In the genomic region with DNA sequence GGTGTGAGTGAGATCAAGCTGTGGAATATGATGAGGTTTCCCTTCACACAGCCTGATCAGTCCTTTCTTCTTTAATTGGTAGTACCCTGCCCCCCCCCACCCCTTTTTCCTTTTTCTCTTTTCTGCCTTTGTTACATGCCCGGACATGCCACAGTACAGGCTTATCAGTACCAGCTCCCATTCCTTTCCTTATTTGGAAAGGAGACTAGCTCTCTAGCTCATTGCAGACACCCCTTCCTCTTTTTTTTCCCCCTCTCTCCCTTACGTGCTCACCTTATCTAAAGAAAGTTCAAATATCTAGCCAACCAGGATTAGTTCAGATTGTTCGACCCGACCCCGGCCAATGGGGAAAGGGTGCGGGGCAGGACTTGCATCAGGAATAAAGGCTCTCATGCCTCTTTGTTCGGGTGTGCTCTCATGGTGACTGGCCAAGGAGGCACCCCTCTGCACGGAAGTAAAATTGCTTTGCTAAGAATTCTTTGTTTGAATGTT, we compare ENCODE assay signal across 1 cellular context.
TF ChIP-seq lines count a peak whose summit lies in the region.

No MANE protein-coding gene starts in this region.

TF ChIP-seq in H1, 55 proteins besides CTCF, POLR2A, EP300 and RAD21 (continued from another document):
- TF ChIP-seq BCL11A (IDR thresholded peaks at IDR 0.05; ENCODE audit: low read depth in 2 of 2, low read length in 2 of 2), result no peak
- peak; percentile 43 for TF ChIP-seq POLR2AphosphoS5 (IDR thresholded peaks at IDR 0.05; ENCODE audit: low read depth, low read length)
- no peak for TF ChIP-seq SAP30 (IDR thresholded peaks at IDR 0.05; ENCODE audit: insufficient read depth, insufficient replicate concordance, low read length)
- TF ChIP-seq SIRT6 (IDR thresholded peaks at IDR 0.05; ENCODE audit: low read length), result no peak
- no peak for TF ChIP-seq KDM5A (IDR thresholded peaks at IDR 0.05; ENCODE audit: low read length)
- no peak for TF ChIP-seq CBX8 (IDR thresholded peaks at IDR 0.05; ENCODE audit: borderline replicate concordance, low read depth, low read length)
- TF ChIP-seq SIN3A (conservative IDR thresholded peaks at IDR 0.05 in 1 of 2, IDR thresholded peaks at IDR 0.05 in 1 of 2; ENCODE audit: low read depth in 1 of 2, low read length in 2 of 2), result no peak
- no peak for TF ChIP-seq CREB1 (IDR thresholded peaks at IDR 0.05)
- TF ChIP-seq SRF (IDR thresholded peaks at IDR 0.05; ENCODE audit: low read depth, low read length), result peak; percentile 91
- TF ChIP-seq CHD1 (IDR thresholded peaks at IDR 0.05; ENCODE audit: low read depth, low read length), result no peak
- TF ChIP-seq RBBP5 (IDR thresholded peaks at IDR 0.05; ENCODE audit: borderline replicate concordance, low read depth, low read length), result no peak
- TF ChIP-seq JUND (IDR thresholded peaks at IDR 0.05; ENCODE audit: low read length), result no peak
- TF ChIP-seq MAFK (IDR thresholded peaks at IDR 0.05; ENCODE audit: low read depth, low read length), result no peak
- TF ChIP-seq FOSL1 (IDR thresholded peaks at IDR 0.05; ENCODE audit: insufficient read depth, low read depth, low read length), result no peak
- TF ChIP-seq CHD2 (IDR thresholded peaks at IDR 0.05; ENCODE audit: low read length), result no peak
- no peak for TF ChIP-seq RXRA (IDR thresholded peaks at IDR 0.05; ENCODE audit: insufficient read depth, low read depth, low read length)
- TF ChIP-seq TEAD4 (IDR thresholded peaks at IDR 0.05; ENCODE audit: low read depth, low read length), result no peak
- TF ChIP-seq GTF2F1 (IDR thresholded peaks at IDR 0.05; ENCODE audit: borderline replicate concordance, low read depth, low read length), result no peak
